1 cellular context compared by ENCODE assay signal in the genomic region with DNA sequence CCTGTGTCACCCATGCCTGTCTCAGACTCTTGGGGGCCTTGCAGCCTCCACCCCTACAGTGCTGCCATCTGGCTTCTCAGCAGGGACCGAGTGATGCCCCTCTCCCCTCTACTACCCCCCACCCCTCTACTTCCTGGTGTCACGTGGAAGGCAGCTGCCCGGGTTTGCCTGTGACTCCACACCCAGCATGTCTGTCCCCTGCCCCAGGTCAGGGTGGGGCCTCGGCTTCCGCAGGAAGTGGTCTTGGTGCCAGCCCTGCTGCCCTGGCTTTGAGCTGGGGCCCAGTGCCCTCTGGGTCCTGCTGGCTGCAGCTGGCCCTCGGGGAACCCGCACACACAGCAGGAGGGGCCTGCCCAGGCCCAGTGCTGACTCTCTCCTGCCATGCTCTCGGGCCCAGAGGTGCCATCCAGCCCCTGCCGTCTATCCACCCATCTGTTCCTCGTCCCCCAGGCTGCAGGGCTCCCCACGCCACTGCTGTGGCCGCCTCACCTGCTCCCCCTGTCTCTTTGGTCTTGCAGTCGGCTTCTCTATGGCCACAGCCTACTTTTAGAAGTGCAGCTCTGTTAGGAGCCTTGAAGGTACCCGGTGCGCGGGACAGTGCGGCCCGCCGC.
TF ChIP-seq lines count a peak whose summit lies in the region.

No MANE protein-coding gene starts in this region.

TF ChIP-seq in IMR-90, 13 proteins besides CTCF, POLR2A, EP300 and RAD21:
- TF ChIP-seq, protein P1, sequence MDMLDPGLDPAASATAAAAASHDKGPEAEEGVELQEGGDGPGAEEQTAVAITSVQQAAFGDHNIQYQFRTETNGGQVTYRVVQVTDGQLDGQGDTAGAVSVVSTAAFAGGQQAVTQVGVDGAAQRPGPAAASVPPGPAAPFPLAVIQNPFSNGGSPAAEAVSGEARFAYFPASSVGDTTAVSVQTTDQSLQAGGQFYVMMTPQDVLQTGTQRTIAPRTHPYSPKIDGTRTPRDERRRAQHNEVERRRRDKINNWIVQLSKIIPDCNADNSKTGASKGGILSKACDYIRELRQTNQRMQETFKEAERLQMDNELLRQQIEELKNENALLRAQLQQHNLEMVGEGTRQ (IDR thresholded peaks at IDR 0.05; ENCODE audit: low read depth, low read length) = no peak
- TF ChIP-seq CEBPB (IDR thresholded peaks at IDR 0.05; ENCODE audit: low read depth, low read length) = no peak
- no peak for TF ChIP-seq RFX5 (IDR thresholded peaks at IDR 0.05; ENCODE audit: low read depth, low read length)
- no peak for TF ChIP-seq NFE2L2 (IDR thresholded peaks at IDR 0.05; ENCODE audit: low read depth, low read length)
- no peak for TF ChIP-seq MAZ (IDR thresholded peaks at IDR 0.05; ENCODE audit: borderline replicate concordance, low read depth, low read length)
TF ChIP-seq in IMR-90: peak in this region for 0.
